Comparison of ENCODE assay signal across 1 cellular context in genomic region chr16:1960665-1961630, GRCh38.
TF ChIP-seq lines count a peak whose summit lies in the region.

No MANE protein-coding gene starts in this region.

TF ChIP-seq in HEK293, 187 proteins besides CTCF, POLR2A, EP300 and RAD21 (continued from another document and continues in another):
- TF ChIP-seq PRDM10 (tag by site-specific recombination; IDR thresholded peaks at IDR 0.05): no peak
- TF ChIP-seq ZNF792 (tag by site-specific recombination; IDR thresholded peaks at IDR 0.05): no peak
- TF ChIP-seq ZNF529 (tag by site-specific recombination; IDR thresholded peaks at IDR 0.05; ENCODE audit: insufficient replicate concordance): no peak
- 0 out of 2 replicates have a peak, but pooled peaks have one; percentile 36 for TF ChIP-seq ZNF837 (tag by site-specific recombination; IDR thresholded peaks at IDR 0.05)
- TF ChIP-seq ZNF341 (tag by site-specific recombination; IDR thresholded peaks at IDR 0.05; ENCODE audit: low read depth): peak; percentile 99
- TF ChIP-seq ZNF18 (tag by site-specific recombination; IDR thresholded peaks at IDR 0.05): no peak; the same call in 1 of the 2 replicates
- 0 out of 2 replicates have a peak, but pooled peaks have one; percentile 61 for TF ChIP-seq ZNF660 (tag by site-specific recombination; IDR thresholded peaks at IDR 0.05)
- TF ChIP-seq HOXC10 (CRISPR knock-in tag; IDR thresholded peaks at IDR 0.05): no peak
- no peak for TF ChIP-seq ZNF221 (tag by site-specific recombination; IDR thresholded peaks at IDR 0.05; ENCODE audit: borderline replicate concordance)
- TF ChIP-seq PRDM6 (tag by site-specific recombination; IDR thresholded peaks at IDR 0.05): peak; percentile 63; the same call in 1 of the 2 replicates
- TF ChIP-seq ZNF518A (tag by site-specific recombination; conservative IDR thresholded peaks at IDR 0.05; ENCODE audit: low read depth): no peak
- TF ChIP-seq ZNF433 (tag by site-specific recombination; IDR thresholded peaks at IDR 0.05; ENCODE audit: low read depth): no peak
- no peak for TF ChIP-seq ZNF571 (tag by site-specific recombination; IDR thresholded peaks at IDR 0.05)
- no peak for TF ChIP-seq ZNF132 (tag by site-specific recombination; IDR thresholded peaks at IDR 0.05; ENCODE audit: borderline replicate concordance)
- no peak for TF ChIP-seq ZNF423 (tag by site-specific recombination; IDR thresholded peaks at IDR 0.05)
- no peak for TF ChIP-seq ZNF624 (tag by site-specific recombination; IDR thresholded peaks at IDR 0.05)
- TF ChIP-seq ZBTB7A (tag by site-specific recombination; IDR thresholded peaks at IDR 0.05; ENCODE audit: low read depth): no peak; the same call in 1 of the 2 replicates
- TF ChIP-seq ZNF311 (tag by site-specific recombination; IDR thresholded peaks at IDR 0.05; ENCODE audit: borderline replicate concordance): no peak
- no peak for TF ChIP-seq ZNF560 (tag by site-specific recombination; IDR thresholded peaks at IDR 0.05; ENCODE audit: borderline replicate concordance)
- no peak for TF ChIP-seq GLI4 (tag by site-specific recombination; IDR thresholded peaks at IDR 0.05)
- no peak for TF ChIP-seq ZNF211 (tag by site-specific recombination; IDR thresholded peaks at IDR 0.05; ENCODE audit: low read depth)
- peak; percentile 41 for TF ChIP-seq KLF10 (tag by site-specific recombination; IDR thresholded peaks at IDR 0.05)
- TF ChIP-seq MYNN (tag by site-specific recombination; IDR thresholded peaks at IDR 0.05; ENCODE audit: borderline replicate concordance): no peak
- TF ChIP-seq BCL6B (tag by site-specific recombination; IDR thresholded peaks at IDR 0.05): no peak
- no peak for TF ChIP-seq HOXD13 (CRISPR knock-in tag; IDR thresholded peaks at IDR 0.05; ENCODE audit: borderline replicate concordance)
- no peak for TF ChIP-seq PATZ1 (tag by site-specific recombination; IDR thresholded peaks at IDR 0.05)
- TF ChIP-seq ZNF354C (tag by site-specific recombination; IDR thresholded peaks at IDR 0.05; ENCODE audit: borderline replicate concordance, low read depth): no peak
- no peak for TF ChIP-seq ZNF626 (tag by site-specific recombination; IDR thresholded peaks at IDR 0.05)
- TF ChIP-seq ZNF777 (tag by site-specific recombination; IDR thresholded peaks at IDR 0.05; ENCODE audit: borderline replicate concordance): no peak
- no peak for TF ChIP-seq ZNF473 (tag by site-specific recombination; IDR thresholded peaks at IDR 0.05)
- TF ChIP-seq ZNF16 (tag by site-specific recombination; IDR thresholded peaks at IDR 0.05; ENCODE audit: low read depth): no peak
- TF ChIP-seq ZNF274 (IDR thresholded peaks at IDR 0.05; ENCODE audit: low read length): no peak
- TF ChIP-seq ZNF274 (tag by site-specific recombination; IDR thresholded peaks at IDR 0.05; ENCODE audit: borderline replicate concordance): no peak
- TF ChIP-seq ZFHX2 (tag by site-specific recombination; conservative IDR thresholded peaks at IDR 0.05): no peak
- TF ChIP-seq KLF17 (tag by site-specific recombination; IDR thresholded peaks at IDR 0.05): peak; percentile 17
- TF ChIP-seq ZEB2 (tag by site-specific recombination; IDR thresholded peaks at IDR 0.05): peak; percentile 82
- TF ChIP-seq ZNF629 (tag by site-specific recombination; IDR thresholded peaks at IDR 0.05): peak; percentile 79
- TF ChIP-seq ZNF302 (tag by site-specific recombination; IDR thresholded peaks at IDR 0.05; ENCODE audit: low read depth): no peak
- TF ChIP-seq TCF7L2 (IDR thresholded peaks at IDR 0.05; ENCODE audit: borderline replicate concordance, low read depth, low read length): no peak
- peak; percentile 76; the same call in 1 of the 2 replicates for TF ChIP-seq ZNF391 (tag by site-specific recombination; IDR thresholded peaks at IDR 0.05; ENCODE audit: borderline replicate concordance, low read depth)
- no peak for TF ChIP-seq ZNF37A (tag by site-specific recombination; IDR thresholded peaks at IDR 0.05)
- no peak for TF ChIP-seq ZNF114 (tag by site-specific recombination; IDR thresholded peaks at IDR 0.05)
- peak; percentile 86 for TF ChIP-seq HIC1 (tag by site-specific recombination; IDR thresholded peaks at IDR 0.05)
- TF ChIP-seq SP7 (tag by site-specific recombination; IDR thresholded peaks at IDR 0.05): peak; percentile 26
- peak; percentile 95 for TF ChIP-seq ZBTB17 (tag by site-specific recombination; IDR thresholded peaks at IDR 0.05)
- TF ChIP-seq ZNF830 (tag by site-specific recombination; IDR thresholded peaks at IDR 0.05; ENCODE audit: low read depth): no peak
- no peak for TF ChIP-seq ZNF174 (tag by site-specific recombination; IDR thresholded peaks at IDR 0.05)
- no peak for TF ChIP-seq ZBTB48 (tag by site-specific recombination; IDR thresholded peaks at IDR 0.05)
